ENCODE assay signal across 11 cellular contexts in the genomic region with DNA sequence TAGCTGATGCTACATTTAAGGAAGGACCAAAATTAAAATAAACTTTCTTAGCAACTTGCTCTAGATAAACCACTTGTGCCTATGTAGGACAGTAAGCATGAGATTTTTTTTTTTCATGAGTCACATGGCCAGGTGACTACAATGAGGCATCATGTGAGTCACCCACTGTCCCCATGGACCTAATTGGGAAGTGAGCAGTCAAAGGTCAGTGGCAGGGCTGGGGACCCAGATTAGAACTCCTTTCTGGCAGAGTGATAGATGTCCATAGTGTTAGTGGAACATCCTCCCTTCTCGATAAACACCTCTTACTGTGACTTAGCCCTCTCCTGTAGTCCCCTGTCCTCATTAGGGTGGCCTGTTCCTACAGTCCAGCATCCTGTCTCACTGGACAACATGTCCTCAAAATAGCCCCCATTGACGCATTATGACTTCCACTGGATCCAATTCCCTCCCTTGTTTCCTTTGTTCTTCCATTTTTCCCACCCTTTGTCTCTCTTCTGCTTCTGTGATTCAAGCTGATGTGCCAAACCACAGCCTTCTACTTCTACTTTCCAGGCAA. TPM values are rescaled to one million over a fixed set of nuclear protein-coding genes. Genes with fewer than 3 reads are reported as not detected.
DNase-seq lines count a peak whose midpoint lies in the region; ATAC-seq and TF ChIP-seq lines count a peak whose summit lies in the region.
"Had no signal": no experiment of that assay in that cellular context is flagged by ENCODE, and none has a peak within 500 bp of the region (broad histone marks: within the 10 kb centered on the region; RNA-seq: fewer than 3 reads in every experiment).

No MANE protein-coding gene starts in this region.

- no peak overlapping the region for H3K27ac Mint-ChIP-seq in T-cell
- H3K27ac Mint-ChIP-seq: stimulated activated naive CD8-positive, alpha-beta T cell treated with anti-CD3 and anti-CD28 coated beads, Interleukin-15, Interleukin-2, amounts not matched to agents 100 ng/mL and 50 ng/mL, for 24 hours had no signal

- H3K36me3 Mint-ChIP-seq in T-cell, result no peaks in the 10 kb centered on the region

- TF ChIP-seq CTCF in adrenal gland (IDR thresholded peaks at IDR 0.05), result no peak
- no peak for TF ChIP-seq CTCF in right atrium auricular region (IDR thresholded peaks at IDR 0.05)
- no peak for TF ChIP-seq CTCF in thyroid gland (IDR thresholded peaks at IDR 0.05)

- no peaks in the 10 kb centered on the region for H3K36me3 ChIP-seq in adrenal gland (replicated peaks in 1 of 2)
- no peaks in the 10 kb centered on the region for H3K36me3 ChIP-seq in right atrium auricular region
- no peaks in the 10 kb centered on the region for H3K36me3 ChIP-seq in thyroid gland
- H3K36me3 ChIP-seq: SJCRH30 had no signal

- H3K9me3 ChIP-seq in adrenal gland (replicated peaks in 1 of 3) (no peaks in the 10 kb centered on the region), right atrium auricular region (no peaks in the 10 kb centered on the region), thyroid gland (no peaks in the 10 kb centered on the region)
- H3K9me3 ChIP-seq: SJCRH30 had no signal

- H3K9me3 Mint-ChIP-seq in T-cell, result peaks cover 2 to 6% (median 5%) of the 10 kb centered on the region in 3 donors

- intact Hi-C loops in adrenal gland (cut with DNase I) (no loop called here), thyroid gland (cut with DNase I) (no loop called here)

- CTCF ChIA-PET in T-cell (lab: Charles Lee), result no interaction called here

- no peak for TF ChIP-seq POLR2A in adrenal gland (IDR thresholded peaks at IDR 0.05)
- TF ChIP-seq POLR2A in thyroid gland (IDR thresholded peaks at IDR 0.05), result no peak

- H3K4me3 ChIP-seq in adrenal gland (no peak overlapping the region), right atrium auricular region (no peak overlapping the region), thyroid gland (replicated peaks in 1 of 3) (no peak overlapping the region)
- H3K4me3 ChIP-seq: dorsolateral prefrontal cortex, SJCRH30 had no signal

- 58 to 79% (median 66%) methylated on average over 2 of the region's 2 CpGs for WGBS in adrenal gland, 4 donors
- 55 to 72% methylated on average over 2 of the region's 2 CpGs for WGBS in thyroid gland, 2 donors

- no peak for ATAC-seq in HG03280 (IDR thresholded peaks at IDR 0.05; ENCODE audit: unreplicated experiment)
- no peak for ATAC-seq in T-cell (replicated peaks in 1 of 4)

- H3K4me1 Mint-ChIP-seq in T-cell, result no peaks in the 10 kb centered on the region

- H3K4me3 Mint-ChIP-seq in T-cell, result no peak overlapping the region
- H3K4me3 Mint-ChIP-seq: stimulated activated naive CD8-positive, alpha-beta T cell treated with anti-CD3 and anti-CD28 coated beads, Interleukin-15, Interleukin-2, amounts not matched to agents 100 ng/mL and 50 ng/mL, for 24 hours had no signal

- H3K27me3 Mint-ChIP-seq in T-cell, result peaks cover 5 to 28% of the 10 kb centered on the region in 2 donors

- H3K4me1 ChIP-seq in adrenal gland (replicated peaks in 1 of 2) (peaks cover 5 to 10% of the 10 kb centered on the region in 2 donors), right atrium auricular region (peaks cover 0 to 15% of the 10 kb centered on the region in 2 donors), thyroid gland (peaks cover 28 to 96% of the 10 kb centered on the region in 2 donors)

- no peak overlapping the region for H3K27ac ChIP-seq in adrenal gland
- H3K27ac ChIP-seq in right atrium auricular region, result peak overlapping the region; percentile 22 to 51
- peak overlapping the region; percentile 52 to 99 (median 56) for H3K27ac ChIP-seq in thyroid gland
- H3K27ac ChIP-seq: dorsolateral prefrontal cortex, SJCRH30 had no signal

- POLR2A ChIA-PET in T-cell (lab: Charles Lee), result no interaction called here

- H3K27me3 ChIP-seq in adrenal gland, result no peaks in the 10 kb centered on the region
- H3K27me3 ChIP-seq in right atrium auricular region, result no peaks in the 10 kb centered on the region
- H3K27me3 ChIP-seq in thyroid gland, result no peaks in the 10 kb centered on the region
- H3K27me3 ChIP-seq: dorsolateral prefrontal cortex, SJCRH30 had no signal

- DNase-seq in HT1080 (ENCODE audit: low read depth) (peak; percentile 91), adrenal gland (peak in 6 of 7 donors; percentile 51 to 68 (median 60)), right atrium auricular region (ENCODE audit: low spot score) (no peak), thyroid gland (peak in 1 of 2 donors; percentile 30), T-cell (no peak), NCI-H1930 (lab: John Stamatoyannopoulos, UW) (no peak)
- DNase-seq: dorsolateral prefrontal cortex, NCI-H2081, SJCRH30 had no signal

RNA-seq across cellular contexts. Expression of gene ITGB3, which starts 12.4 kb away (rescaled TPM):
- total RNA-seq in HT1080 (2014; rRNA removed; shearing (Covaris generic)), result 1.7 and 1.9 TPM in 2 replicates
- 6.0 and 8.2 TPM in 2 replicates for polyA plus RNA-seq in HT1080 (2015; cell fraction: cytosol; rRNA removed)
- 12.2 and 13.2 TPM in 2 replicates for polyA plus RNA-seq in HT1080 (2015; cell fraction: nucleus; rRNA removed)
- total RNA-seq in adrenal gland, result 1 to 10 TPM in 6 of 8 donors, under 1 TPM in 2; 0.12 to 2.2 (median 1.6) TPM
- polyA plus RNA-seq in adrenal gland, result under 1 TPM; 0.40 to 0.84 (median 0.64) TPM
- 10 to 100 TPM in 1 of 2 donors, 1 to 10 TPM in 1; 3.0 to 13.6 TPM for total RNA-seq in right atrium auricular region
- 100 to 1,000 TPM; 102 to 260 (median 149) TPM for total RNA-seq in thyroid gland
- total RNA-seq in T-cell, result 1 to 10 TPM in 1 of 5 donors, under 1 TPM in 4; 0.22 to 3.8 (median 0.26) TPM

RNA-seq across cellular contexts. Expression of gene MYL4, which starts 56.9 kb away (rescaled TPM):
- total RNA-seq in HT1080 (2014; rRNA removed; shearing (Covaris generic)), result not detected in 2 replicates
- 0.15 TPM in 1 of 2 replicates, not detected in the other for polyA plus RNA-seq in HT1080 (2015; cell fraction: cytosol; rRNA removed)
- 0.59 TPM in 1 of 2 replicates, not detected in the other for polyA plus RNA-seq in HT1080 (2015; cell fraction: nucleus; rRNA removed)
- total RNA-seq in adrenal gland (1 to 10 TPM in 1 of 8 donors, under 1 TPM in 2, not detected in 5; 0.36 to 1.8 (median 0.38) TPM), right atrium auricular region (1,000 to 10,000 TPM; 3,895 to 5,829 TPM), thyroid gland (10 to 100 TPM in 1 of 4 donors, 1 to 10 TPM in 3; 5.2 to 11.0 (median 6.2) TPM), T-cell (not detected)
- polyA plus RNA-seq in adrenal gland, result 1 to 10 TPM in 1 of 3 donors, under 1 TPM in 1, not detected in 1; 0.51 to 1.4 TPM

RNA-seq across cellular contexts. Expression of gene EFCAB13, which starts 57.7 kb away (rescaled TPM):
- total RNA-seq in HT1080 (2014; rRNA removed; shearing (Covaris generic)), result not detected in 2 replicates
- 0.10 and 0.25 TPM in 2 replicates for polyA plus RNA-seq in HT1080 (2015; cell fraction: cytosol; rRNA removed)
- polyA plus RNA-seq in HT1080 (2015; cell fraction: nucleus; rRNA removed), result 2.5 and 3.6 TPM in 2 replicates
- total RNA-seq in adrenal gland (1 to 10 TPM; 1.1 to 7.5 (median 3.5) TPM), right atrium auricular region (10 to 100 TPM in 1 of 2 donors, 1 to 10 TPM in 1; 2.8 to 10.1 TPM), thyroid gland (10 to 100 TPM; 26.5 to 94.1 (median 48.1) TPM), T-cell (10 to 100 TPM; 13.4 to 19.1 (median 15.2) TPM)
- 1 to 10 TPM; 1.2 to 3.3 (median 1.3) TPM for polyA plus RNA-seq in adrenal gland

Comparison
In these comparisons a context has a peak if more than half of its experiments do, and no peak if none do; other contexts are left out.
1. DNase-seq: peak in HT1080 (single experiment) and adrenal gland (6 of 7); none in right atrium auricular region (single experiment), T-cell (0 of 34) and NCI-H1930 (0 of 2).
2. H3K27ac ChIP-seq: peak in right atrium auricular region (2 of 2) and thyroid gland (3 of 3); none in adrenal gland (0 of 5).
3. RNA of gene ITGB3, which starts 12.4 kb away (total RNA-seq): 102 to 260 TPM in thyroid gland; 3.0 to 13.6 TPM in right atrium auricular region, 1.7 to 1.9 TPM in HT1080, 0.12 to 2.2 TPM in adrenal gland and 0.22 to 3.8 TPM in T-cell; every median in the first group is over 4 times any median in the second.
4. RNA of gene MYL4, which starts 56.9 kb away (total RNA-seq): 3,895 to 5,829 TPM in right atrium auricular region; 5.2 to 11.0 TPM in thyroid gland, 0.36 to 1.8 TPM in adrenal gland, not detected in HT1080 and not detected in T-cell; every median in the first group is over 100 times any median in the second.